Comparison of ENCODE assay signal across 10 cellular contexts in genomic region chr13:46134961-46135522, GRCh38. TPM values are rescaled to one million over a fixed set of nuclear protein-coding genes. Genes with fewer than 3 reads are reported as not detected.
DNase-seq lines count a peak whose midpoint lies in the region; ATAC-seq, FAIRE-seq and TF ChIP-seq lines count a peak whose summit lies in the region.
"Had no signal": no experiment of that assay in that cellular context is flagged by ENCODE, and none has a peak within 500 bp of the region (broad histone marks: within the 10 kb centered on the region; RNA-seq: fewer than 3 reads in every experiment).

No MANE protein-coding gene starts in this region.

- H2BK12ac ChIP-seq in H1 (ENCODE audit: low read depth, low read length) = no peak overlapping the region

- CTCF ChIA-PET in H1 (lab: Charles Lee; ENCODE audit: partially characterized antibody) = interaction anchor here (0.7 to 3.5 kb wide), 6 partner anchors 9 to 256 kb away, joined by 3 to 21 read pairs (median 3); no protein-coding TSS in a partner anchor

- H3K23me2 ChIP-seq in H1 (ENCODE audit: low read depth, low read length) = no peaks in the 10 kb centered on the region

- H2BK20ac ChIP-seq in H1 (ENCODE audit: low read length) = no peak overlapping the region

- H4K91ac ChIP-seq in H1 (replicated peaks; ENCODE audit: insufficient read length, low read length) = no peak overlapping the region

- H3K56ac ChIP-seq in H1 (replicated peaks; ENCODE audit: insufficient read length, low read depth, low read length) = no peak overlapping the region

- no peak overlapping the region for H2AK5ac ChIP-seq in H1 (ENCODE audit: low read depth, low read length)

- no peak overlapping the region for H3K23ac ChIP-seq in H1 (ENCODE audit: insufficient read length)

- H4K5ac ChIP-seq in H1 (ENCODE audit: insufficient read length, low read depth, low read length) = no peak overlapping the region

- H3K4me2 ChIP-seq in H1 (ENCODE audit: insufficient read depth in 1 of 2, low read depth in 2 of 2, low read length in 2 of 2) = peak overlapping the region; percentile 30 to 38; a peak in 2 of 4 replicates
- H3K4me2 ChIP-seq: A549 had no signal

- TF ChIP-seq RAD21 in H1 (IDR thresholded peaks at IDR 0.05 in 1 of 2, conservative IDR thresholded peaks at IDR 0.05 in 1 of 2; ENCODE audit: low read depth in 2 of 2, low read length in 2 of 2) = no peak

- H3K4me1 ChIP-seq in H1 (replicated peaks in 1 of 4; ENCODE audit: control insufficient read depth in 3 of 4, insufficient read depth in 4 of 4, low read length in 3 of 4) = peaks cover 0 to 4% (median 2%) of the 10 kb centered on the region in 4 experiments; a peak in 2 of 7 replicates
- H3K4me1 ChIP-seq: A549 had no signal

- no peak for TF ChIP-seq EP300 in H1 (IDR thresholded peaks at IDR 0.05; ENCODE audit: borderline replicate concordance in 1 of 2, low read depth in 2 of 2, low read length in 2 of 2)

- no peak overlapping the region for H4K8ac ChIP-seq in H1 (ENCODE audit: extremely low read depth, insufficient read depth, low read length)

- H3K27me3 ChIP-seq in H1 (replicated peaks in 1 of 4; ENCODE audit: control insufficient read depth in 3 of 4, extremely low read depth in 1 of 4, insufficient read depth in 3 of 4, low read length in 3 of 4) = no peaks in the 10 kb centered on the region

- no peak overlapping the region for H3K18ac ChIP-seq in H1 (ENCODE audit: extremely low read depth, low read length)

- peak; percentile 63 for FAIRE-seq in H1 (lab: Jason Lieb, UNC)
- FAIRE-seq: A549 had no signal

- no peak overlapping the region for H3K9ac ChIP-seq in H1 (replicated peaks in 1 of 4; ENCODE audit: extremely low read depth in 1 of 4, low read depth in 3 of 4, low read length in 3 of 4)

- H3K4me3 ChIP-seq in H1 (ENCODE audit: extremely low read depth in 1 of 4, insufficient read depth in 2 of 4, low read depth in 3 of 4, low read length in 4 of 4) = no peak overlapping the region; a peak in 1 of 8 replicates
- H3K4me3 ChIP-seq: A549 had no signal

- no peaks in the 10 kb centered on the region for H3K36me3 ChIP-seq in H1 (ENCODE audit: control insufficient read depth in 2 of 4, insufficient read depth in 4 of 4, low read length in 3 of 4)

- H3K27ac ChIP-seq in H1 (ENCODE audit: low read depth, low read length) = 0 out of 2 replicates have a peak overlapping the region, but pooled peaks have one; percentile 9
- H3K27ac ChIP-seq: A549 had no signal

- no peak overlapping the region for H3K4ac ChIP-seq in H1 (replicated peaks; ENCODE audit: insufficient read length, low read depth, low read length)

- no peaks in the 10 kb centered on the region for H4K20me1 ChIP-seq in H1 (replicated peaks in 1 of 2; ENCODE audit: control insufficient read depth in 1 of 2, insufficient read depth in 2 of 2, low read length in 2 of 2)

- H3K79me1 ChIP-seq in H1 (ENCODE audit: low read depth, low read length) = no peaks in the 10 kb centered on the region

- H3K79me2 ChIP-seq in H1 (ENCODE audit: control insufficient read depth in 1 of 2, insufficient read depth in 2 of 2, low read length in 2 of 2) = no peaks in the 10 kb centered on the region

- H3K14ac ChIP-seq in H1 (ENCODE audit: insufficient read length) = no peak overlapping the region

- no peak overlapping the region for H2BK120ac ChIP-seq in H1 (replicated peaks; ENCODE audit: low read depth, low read length)

- peak overlapping the region; percentile 86; the same call in 1 of the 2 replicates for H2AFZ ChIP-seq in H1 (ENCODE audit: low read length)

- TF ChIP-seq CTCF in H1 (IDR thresholded peaks at IDR 0.05; ENCODE audit: control extremely low read depth in 1 of 3, insufficient read depth in 1 of 3, low read depth in 1 of 3, low read length in 3 of 3) = no peak

- DNase-seq in NCI-H2081 (lab: John Stamatoyannopoulos, UW) (peak; percentile 4 to 27), NCI-H2081 treated with DMSO at 0.1 percent for 48 hours (lab: John Stamatoyannopoulos, UW) (no peak), NCI-H510A treated with DMSO at 0.1 percent for 48 hours (lab: John Stamatoyannopoulos, UW) (peak; percentile 84), H1 (ENCODE audit: low read depth in 1 of 2, low spot score in 2 of 2) (no peak), renal cortical epithelial cell (ENCODE audit: low read depth) (peak; percentile 82), AML-193 (lab: John Stamatoyannopoulos, UW) (no peak), T1000 (lab: John Stamatoyannopoulos, UW) (no peak)

- H3K9me3 ChIP-seq in H1 (ENCODE audit: insufficient read depth in 2 of 2, low read depth in 1 of 2, low read length in 1 of 2) = no peaks in the 10 kb centered on the region
- H3K9me3 ChIP-seq: A549 had no signal

- H2BK15ac ChIP-seq in H1 (ENCODE audit: low read length) = no peak overlapping the region

- no peak for TF ChIP-seq POLR2A in H1 (IDR thresholded peaks at IDR 0.05; ENCODE audit: control extremely low read depth in 1 of 2, low read depth in 2 of 2, low read length in 2 of 2)

- POLR2A ChIA-PET in H1 (lab: Charles Lee; ENCODE audit: partially characterized antibody) = no interaction called here

- no peak for ATAC-seq in GM18502 (IDR thresholded peaks at IDR 0.05; ENCODE audit: poor library complexity, unreplicated experiment)
- ATAC-seq: A549 had no signal

- no peak overlapping the region for H2BK5ac ChIP-seq in H1 (ENCODE audit: low read depth, low read length)

- WGBS in H1 (ENCODE audit: extremely low coverage in 1 of 2, insufficient coverage in 1 of 2, insufficient read length in 1 of 2, insufficient replicate concordance in 2 of 2, low coverage in 1 of 2, low lambda C conversion rate in 2 of 2, missing lambda C conversion rate in 1 of 2), 2 experiments = 75% methylated on average over 4 of the region's 4 CpGs; no CpG with 5 or more reads in 1 of the 2 experiments

TF ChIP-seq in H1, 55 proteins besides CTCF, POLR2A, EP300 and RAD21:
- TF ChIP-seq KDM1A (IDR thresholded peaks at IDR 0.05; ENCODE audit: borderline replicate concordance, low read length) (no peak), RBBP5 (IDR thresholded peaks at IDR 0.05; ENCODE audit: borderline replicate concordance, low read depth, low read length) (peak; percentile 39; the same call in 1 of the 2 replicates), MAX (IDR thresholded peaks at IDR 0.05) (no peak), SIX5 (IDR thresholded peaks at IDR 0.05; ENCODE audit: low read depth, low read length) (peak; percentile 39), ASH2L (IDR thresholded peaks at IDR 0.05; ENCODE audit: low read length) (peak; percentile 54), SP1 (IDR thresholded peaks at IDR 0.05; ENCODE audit: low read depth, low read length) (peak; percentile 66; the same call in 1 of the 2 replicates)

RNA-seq across cellular contexts. Expression of gene CPB2, which starts 30.2 kb away (rescaled TPM):
- total RNA-seq in H1 (2021; fragmentation: NEBNext Ultra II Directional; extraction: Animal tissue kit (Norgen Biotek cat#: 25700)) = not detected in 2 replicates
- polyA plus RNA-seq in H1 (2011; rRNA removed) = not detected in 2 replicates
- polyA plus RNA-seq in H1 (2011; cell fraction: cytosol; rRNA removed) = not detected
- not detected for polyA plus RNA-seq in H1 (2011; cell fraction: nucleus; rRNA removed)
- not detected in 4 replicates for polyA plus RNA-seq in H1 (2012, experiment 1 of 2)
- not detected for polyA plus RNA-seq in H1 (2012, experiment 2 of 2)
- polyA plus RNA-seq in H1 (2013, experiment 1 of 2) = not detected
- polyA plus RNA-seq in H1 (2013, experiment 2 of 2) = not detected
- not detected in 2 replicates for polyA minus RNA-seq in H1 (2011; rRNA and poly(A)+ RNA removed)
- not detected for polyA minus RNA-seq in H1 (2011; cell fraction: cytosol; rRNA and poly(A)+ RNA removed)
- not detected for polyA minus RNA-seq in H1 (2011; cell fraction: nucleus; rRNA and poly(A)+ RNA removed)
- total RNA-seq in renal cortical epithelial cell = not detected in 2 replicates
- polyA plus RNA-seq: neural cell had no signal

RNA-seq across cellular contexts. Expression of gene LCP1, which starts 46.9 kb away (rescaled TPM):
- 4.3 TPM in 2 replicates for total RNA-seq in H1 (2021; fragmentation: NEBNext Ultra II Directional; extraction: Animal tissue kit (Norgen Biotek cat#: 25700))
- 0.35 and 0.65 TPM in 2 replicates for polyA plus RNA-seq in H1 (2011; rRNA removed)
- polyA plus RNA-seq in H1 (2011; cell fraction: cytosol; rRNA removed) = 0.75 TPM
- polyA plus RNA-seq in H1 (2011; cell fraction: nucleus; rRNA removed) = 0.91 TPM
- 1.0 to 1.9 TPM (median 1.3 TPM) in 4 replicates for polyA plus RNA-seq in H1 (2012, experiment 1 of 2)
- 0.20 TPM for polyA plus RNA-seq in H1 (2012, experiment 2 of 2)
- polyA plus RNA-seq in H1 (2013, experiment 1 of 2) = 6.5 TPM
- 6.1 TPM for polyA plus RNA-seq in H1 (2013, experiment 2 of 2)
- 1.1 and 1.4 TPM in 2 replicates for polyA minus RNA-seq in H1 (2011; rRNA and poly(A)+ RNA removed)
- polyA minus RNA-seq in H1 (2011; cell fraction: cytosol; rRNA and poly(A)+ RNA removed) = 2.1 TPM
- 1.00 TPM for polyA minus RNA-seq in H1 (2011; cell fraction: nucleus; rRNA and poly(A)+ RNA removed)
- 0.40 and 5.4 TPM in 2 replicates for total RNA-seq in renal cortical epithelial cell

Comparison
In these comparisons a context has a peak if more than half of its experiments do, and no peak if none do; other contexts are left out.
1. DNase-seq: peak in NCI-H2081 (2 of 2), NCI-H510A treated with DMSO at 0.1 percent for 48 hours (single experiment) and renal cortical epithelial cell (single experiment); none in NCI-H2081 treated with DMSO at 0.1 percent for 48 hours (single experiment), H1 (0 of 2), AML-193 (0 of 2) and T1000 (single experiment).